1 cellular context compared by ENCODE assay signal in the genomic region with DNA sequence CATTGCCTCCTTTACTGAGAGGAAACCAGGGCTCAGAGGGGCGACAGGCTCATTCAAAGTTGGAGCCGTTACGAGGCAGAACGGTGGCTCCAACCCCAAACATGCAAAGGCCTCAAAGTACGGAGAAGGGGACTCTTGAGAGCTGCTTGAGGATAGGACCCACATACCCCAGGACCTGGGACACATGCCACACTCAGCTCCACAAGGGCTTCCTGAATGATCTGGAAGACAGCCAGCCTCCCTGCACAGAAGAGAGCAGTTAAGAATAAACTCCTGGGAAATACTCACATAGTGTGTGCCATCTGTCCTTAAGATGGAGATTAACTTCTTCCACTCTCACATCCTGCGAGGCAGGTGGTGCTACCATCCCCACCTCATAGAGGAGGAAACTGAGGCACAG.
TF ChIP-seq lines count a peak whose summit lies in the region.

No MANE protein-coding gene starts in this region.

TF ChIP-seq in endothelial cell of umbilical vein, 7 proteins besides CTCF, POLR2A, EP300 and RAD21:
- TF ChIP-seq MYC (IDR thresholded peaks at IDR 0.05; ENCODE audit: low read depth, low read length): no peak
- no peak for TF ChIP-seq GATA2 (IDR thresholded peaks at IDR 0.05; ENCODE audit: insufficient read depth, insufficient read length, low read depth, low read length)
- no peak for TF ChIP-seq EZH2 (IDR thresholded peaks at IDR 0.05; ENCODE audit: borderline replicate concordance, low read depth, low read length, severe bottlenecking)
- TF ChIP-seq, protein P1, sequence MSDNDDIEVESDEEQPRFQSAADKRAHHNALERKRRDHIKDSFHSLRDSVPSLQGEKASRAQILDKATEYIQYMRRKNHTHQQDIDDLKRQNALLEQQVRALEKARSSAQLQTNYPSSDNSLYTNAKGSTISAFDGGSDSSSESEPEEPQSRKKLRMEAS (IDR thresholded peaks at IDR 0.05; ENCODE audit: insufficient read depth, insufficient read length): no peak
- no peak for TF ChIP-seq FOS (IDR thresholded peaks at IDR 0.05; ENCODE audit: borderline replicate concordance, insufficient read depth, low read length)
- TF ChIP-seq JUN (IDR thresholded peaks at IDR 0.05; ENCODE audit: borderline replicate concordance, insufficient read depth, insufficient read length, low read depth): no peak
- TF ChIP-seq POLR2AphosphoS5 (IDR thresholded peaks at IDR 0.05; ENCODE audit: insufficient read depth, low read depth, low read length): no peak
